8 cellular contexts compared by ENCODE assay signal in genomic region chr2:148875387-148876051, GRCh38. TPM values are rescaled to one million over a fixed set of nuclear protein-coding genes. Genes with fewer than 3 reads are reported as not detected.
DNase-seq lines count a peak whose midpoint lies in the region; ATAC-seq and TF ChIP-seq lines count a peak whose summit lies in the region.

No MANE protein-coding gene starts in this region.

- TF ChIP-seq CTCF in CD14-positive monocyte (IDR thresholded peaks at IDR 0.05) (no peak), hepatocyte (IDR thresholded peaks at IDR 0.05; ENCODE audit: poor library complexity) (no peak)

- H2AFZ ChIP-seq in hepatocyte = peak overlapping the region; percentile 53

- H3K9me3 Mint-ChIP-seq in CD14-positive monocyte = peaks cover 0 to 22% (median 13%) of the 10 kb centered on the region in 7 donors
- no peaks in the 10 kb centered on the region for H3K9me3 Mint-ChIP-seq in stimulated activated naive B cell treated with anti-CD40 and anti-IgM and Interleukin-4, amounts not matched to agents 10 μg/mL and 1 μg/mL and 100 μg/mL, for 72 hours

- WGBS in hepatocyte (ENCODE audit: low lambda C conversion rate, missing lambda C conversion rate) = under 1% methylated on average over 33 of the region's 74 CpGs

- no peaks in the 10 kb centered on the region for H3K79me2 ChIP-seq in hepatocyte

- DNase-seq in CD14-positive monocyte (ENCODE audit: low spot score) (no peak), hepatocyte (ENCODE audit: low spot score) (no peak), NCI-H1930 (lab: John Stamatoyannopoulos, UW) (no peak), NCI-H1048 (lab: John Stamatoyannopoulos, UW) (no peak)
- peak; percentile 22 for DNase-seq in activated CD4-positive, alpha-beta T cell treated with anti-CD3 and anti-CD28 coated beads for 48 hours
- no peak for DNase-seq in stimulated activated naive B cell treated with anti-CD40 and anti-IgM and Interleukin-4, amounts not matched to agents 10 μg/mL and 1 μg/mL and 100 μg/mL, for 72 hours

- ATAC-seq in GM18868 (IDR thresholded peaks at IDR 0.05; ENCODE audit: unreplicated experiment) (peak; percentile 32), HG03045 (IDR thresholded peaks at IDR 0.05; ENCODE audit: unreplicated experiment) (peak; percentile 17)
- peak; percentile 31 to 34 for ATAC-seq in stimulated activated naive B cell treated with anti-CD40 and anti-IgM and Interleukin-4, amounts not matched to agents 10 μg/mL and 1 μg/mL and 100 μg/mL, for 72 hours (replicated peaks)

- H3K27ac ChIP-seq in hepatocyte = no peak overlapping the region

- peaks cover 16% of the 10 kb centered on the region for H3K4me1 Mint-ChIP-seq in CD14-positive monocyte
- H3K4me1 Mint-ChIP-seq in stimulated activated naive B cell treated with anti-CD40 and anti-IgM and Interleukin-4, amounts not matched to agents 10 μg/mL and 1 μg/mL and 100 μg/mL, for 72 hours = peaks cover 10 to 13% of the 10 kb centered on the region in 2 donors

- intact Hi-C loops in CD14-positive monocyte (cut with micrococcal nuclease) = no loop called here

- H3K4me2 ChIP-seq in hepatocyte = peak overlapping the region; percentile 94

- H3K27me3 ChIP-seq in hepatocyte = peaks cover 42% of the 10 kb centered on the region

- no peaks in the 10 kb centered on the region for H4K20me1 ChIP-seq in hepatocyte (ENCODE audit: insufficient read depth, poor library complexity, severe bottlenecking)

- peaks cover 58 to 80% (median 67%) of the 10 kb centered on the region in 3 donors for H3K27me3 Mint-ChIP-seq in CD14-positive monocyte (ENCODE audit: low read depth in 3 of 3)
- H3K27me3 Mint-ChIP-seq in stimulated activated naive B cell treated with anti-CD40 and anti-IgM and Interleukin-4, amounts not matched to agents 10 μg/mL and 1 μg/mL and 100 μg/mL, for 72 hours = peaks cover 37 to 38% of the 10 kb centered on the region in 2 donors

- H3K4me3 ChIP-seq in hepatocyte = peak overlapping the region; percentile 71

- no peaks in the 10 kb centered on the region for H3K9me3 ChIP-seq in hepatocyte (ENCODE audit: low read depth)

- no peaks in the 10 kb centered on the region for H3K9me2 ChIP-seq in hepatocyte (replicated peaks; ENCODE audit: insufficient read depth)

- H3K36me3 Mint-ChIP-seq in CD14-positive monocyte = peaks cover 2 to 4% of the 10 kb centered on the region in 2 donors
- peaks cover 0 to 2% of the 10 kb centered on the region in 2 donors for H3K36me3 Mint-ChIP-seq in stimulated activated naive B cell treated with anti-CD40 and anti-IgM and Interleukin-4, amounts not matched to agents 10 μg/mL and 1 μg/mL and 100 μg/mL, for 72 hours

- H3K4me1 ChIP-seq in hepatocyte (ENCODE audit: insufficient read depth) = peaks cover 13% of the 10 kb centered on the region

- H3K27ac Mint-ChIP-seq in CD14-positive monocyte = no peak overlapping the region
- H3K27ac Mint-ChIP-seq in stimulated activated naive B cell treated with anti-CD40 and anti-IgM and Interleukin-4, amounts not matched to agents 10 μg/mL and 1 μg/mL and 100 μg/mL, for 72 hours = peak overlapping the region; percentile 56

- H3K4me3 Mint-ChIP-seq in CD14-positive monocyte = peak overlapping the region; percentile 37 to 59
- H3K4me3 Mint-ChIP-seq in stimulated activated naive B cell treated with anti-CD40 and anti-IgM and Interleukin-4, amounts not matched to agents 10 μg/mL and 1 μg/mL and 100 μg/mL, for 72 hours = peak overlapping the region; percentile 84

- H3K36me3 ChIP-seq in hepatocyte (replicated peaks; ENCODE audit: insufficient read depth, low read depth) = no peaks in the 10 kb centered on the region

RNA-seq across cellular contexts. Expression of gene KIF5C, which starts 0.5 kb away (rescaled TPM):
- polyA plus RNA-seq in CD14-positive monocyte (not detected), hepatocyte (2.1 and 3.2 TPM in 2 replicates)
- total RNA-seq in hepatocyte = 3.6 and 5.4 TPM in 2 replicates
